In genomic region chr7:76234282-76234584, GRCh38 we compare ENCODE assay signal across 16 cellular contexts. TPM values are rescaled to one million over a fixed set of nuclear protein-coding genes. Genes with fewer than 3 reads are reported as not detected.
DNase-seq lines count a peak whose midpoint lies in the region; ATAC-seq and TF ChIP-seq lines count a peak whose summit lies in the region.
"Had no signal": no experiment of that assay in that cellular context is flagged by ENCODE, and none has a peak within 500 bp of the region (broad histone marks: within the 10 kb centered on the region; RNA-seq: fewer than 3 reads in every experiment).

No MANE protein-coding gene starts in this region.

- H3K4me2 ChIP-seq in GM23338 = peak overlapping the region; percentile 90

- H3K9me2 ChIP-seq in GM23338 (ENCODE audit: insufficient read depth) = no peaks in the 10 kb centered on the region

- H3K79me2 ChIP-seq in GM23338 (replicated peaks; ENCODE audit: insufficient read depth) = no peaks in the 10 kb centered on the region; the same call in 1 of the 2 replicates

- no peak overlapping the region for H2AFZ ChIP-seq in GM23338

- no peak overlapping the region for H3K27ac Mint-ChIP-seq in CD4-positive, CD25-positive, alpha-beta regulatory T cell
- H3K27ac Mint-ChIP-seq in GM23338 = peak overlapping the region; percentile 91
- no peak overlapping the region for H3K27ac Mint-ChIP-seq in mesothelial cell of epicardium

- peaks cover 0 to 2% (median 1%) of the 10 kb centered on the region in 7 donors for H3K9me3 Mint-ChIP-seq in CD4-positive, CD25-positive, alpha-beta regulatory T cell
- no peaks in the 10 kb centered on the region for H3K9me3 Mint-ChIP-seq in GM23338
- H3K9me3 Mint-ChIP-seq in mesothelial cell of epicardium = no peaks in the 10 kb centered on the region

- no peaks in the 10 kb centered on the region for H3K36me3 Mint-ChIP-seq in CD4-positive, CD25-positive, alpha-beta regulatory T cell
- no peaks in the 10 kb centered on the region for H3K36me3 Mint-ChIP-seq in GM23338 (ENCODE audit: low read depth)
- H3K36me3 Mint-ChIP-seq in mesothelial cell of epicardium = no peaks in the 10 kb centered on the region

- peaks cover 31% of the 10 kb centered on the region for H3F3A ChIP-seq in GM23338 (replicated peaks; ENCODE audit: low read depth)

- no peak overlapping the region for H3K4me3 ChIP-seq in CD4-positive, CD25-positive, alpha-beta regulatory T cell (ENCODE audit: low read depth, low read length)
- H3K4me3 ChIP-seq in GM23338 = peak overlapping the region; percentile 71
- H3K4me3 ChIP-seq: upper lobe of right lung had no signal

- no peak for DNase-seq in CD4-positive, CD25-positive, alpha-beta regulatory T cell
- DNase-seq in GM23338 (ENCODE audit: low spot score) (no peak), mesothelial cell of epicardium (ENCODE audit: low spot score in 2 of 2, unreplicated experiment in 2 of 2) (no peak), GOT3 (lab: John Stamatoyannopoulos, UW) (no peak), SKM-1 treated with dmso at 0.1 percent for 144 hours (lab: John Stamatoyannopoulos, UW; ENCODE audit: unreplicated experiment) (no peak), NCI-H748 treated with DMSO at 0.1 percent for 48 hours (lab: John Stamatoyannopoulos, UW) (no peak)
- DNase-seq: DMS79; left ventricle myocardium superior; NCI-H2081 treated with DMSO at 0.1 percent for 48 hours; stimulated activated CD4-positive, alpha-beta T cell treated with anti-CD3 and anti-CD28 coated beads, Interleukin-12 subunit alpha, Interleukin-12 subunit beta, amount 100 ng/mL, for 4 hours; stomach; upper lobe of right lung had no signal

- H3K4me3 Mint-ChIP-seq in CD4-positive, CD25-positive, alpha-beta regulatory T cell = peak overlapping the region in 3 of 4 donors; percentile 37 to 75 (median 58)
- peak overlapping the region; percentile 69 for H3K4me3 Mint-ChIP-seq in GM23338
- H3K4me3 Mint-ChIP-seq in mesothelial cell of epicardium = peak overlapping the region; percentile 46

- ATAC-seq in CD4-positive, CD25-positive, alpha-beta regulatory T cell (ENCODE audit: low read depth in 2 of 2) = no peak
- ATAC-seq in GM23338 (peak; percentile 3; the same call in 2 of the 3 replicates), HG02973 (IDR thresholded peaks at IDR 0.05; ENCODE audit: unreplicated experiment) (no peak)

- no peaks in the 10 kb centered on the region for H4K20me1 ChIP-seq in GM23338 (replicated peaks; ENCODE audit: insufficient read depth)
- H4K20me1 ChIP-seq: BLaER1 treated with 17β-estradiol and CSF1 and Interleukin-3, amounts not matched to agents 10 nM and 100 nM had no signal

- TF ChIP-seq CTCF in GM23338 (conservative IDR thresholded peaks at IDR 0.05; ENCODE audit: low read depth in 2 of 2) (no peak), mesothelial cell of epicardium (IDR thresholded peaks at IDR 0.05; ENCODE audit: unreplicated experiment) (no peak)

- H3K36me3 ChIP-seq in CD4-positive, CD25-positive, alpha-beta regulatory T cell (ENCODE audit: control insufficient read depth, insufficient read depth, low read length) = no peaks in the 10 kb centered on the region
- H3K36me3 ChIP-seq in GM23338 (ENCODE audit: insufficient read depth) = no peaks in the 10 kb centered on the region
- H3K36me3 ChIP-seq: BLaER1 treated with 17β-estradiol and CSF1 and Interleukin-3, amounts not matched to agents 10 nM and 100 nM; SJCRH30; stomach; upper lobe of right lung had no signal

- peaks cover 0 to 8% (median 0%) of the 10 kb centered on the region in 4 donors for H3K4me1 Mint-ChIP-seq in CD4-positive, CD25-positive, alpha-beta regulatory T cell
- H3K4me1 Mint-ChIP-seq in GM23338 = peaks cover 63% of the 10 kb centered on the region
- peaks cover 25% of the 10 kb centered on the region for H3K4me1 Mint-ChIP-seq in mesothelial cell of epicardium

- no peak overlapping the region for H3K27ac ChIP-seq in CD4-positive, CD25-positive, alpha-beta regulatory T cell (ENCODE audit: insufficient read depth, low read length, poor library complexity, severe bottlenecking)
- H3K27ac ChIP-seq in GM23338 (ENCODE audit: low read depth) = peak overlapping the region; percentile 84
- H3K27ac ChIP-seq in angular gyrus (ENCODE audit: low read depth, low read length) = peak overlapping the region; percentile 22
- H3K27ac ChIP-seq: BLaER1 treated with 17β-estradiol and CSF1 and Interleukin-3, amounts not matched to agents 10 nM and 100 nM; SJCRH30; stomach; upper lobe of right lung had no signal

- peaks cover 5% of the 10 kb centered on the region for H3K4me1 ChIP-seq in CD4-positive, CD25-positive, alpha-beta regulatory T cell (ENCODE audit: control insufficient read depth, insufficient read depth, low read length, poor library complexity, severe bottlenecking)
- H3K4me1 ChIP-seq in GM23338 (ENCODE audit: insufficient read depth) = peaks cover 55% of the 10 kb centered on the region
- H3K4me1 ChIP-seq: SJCRH30 had no signal

- no peaks in the 10 kb centered on the region for H3K27me3 ChIP-seq in CD4-positive, CD25-positive, alpha-beta regulatory T cell (ENCODE audit: control insufficient read depth, insufficient read depth, low read length)
- H3K27me3 ChIP-seq in GM23338 (ENCODE audit: insufficient read depth) = no peaks in the 10 kb centered on the region
- H3K27me3 ChIP-seq: SJCRH30 had no signal

- H3K9me3 ChIP-seq in CD4-positive, CD25-positive, alpha-beta regulatory T cell (ENCODE audit: control insufficient read depth in 2 of 2, low read length in 2 of 2) = no peaks in the 10 kb centered on the region
- H3K9me3 ChIP-seq: BLaER1 treated with 17β-estradiol and CSF1 and Interleukin-3, amounts not matched to agents 10 nM and 100 nM; SJCRH30; stomach; upper lobe of right lung had no signal

- H3K27me3 Mint-ChIP-seq in CD4-positive, CD25-positive, alpha-beta regulatory T cell = peaks cover 36% of the 10 kb centered on the region
- H3K27me3 Mint-ChIP-seq in GM23338 (ENCODE audit: insufficient read depth, low read depth, poor library complexity) (peaks cover 35% of the 10 kb centered on the region), mesothelial cell of epicardium (ENCODE audit: low read depth) (peaks cover 51% of the 10 kb centered on the region)

TF ChIP-seq in GM23338, 12 proteins besides CTCF, POLR2A, EP300 and RAD21:
- no peak for TF ChIP-seq POLR2AphosphoS5 (IDR thresholded peaks at IDR 0.05; ENCODE audit: low read depth)
- TF ChIP-seq JUNB (IDR thresholded peaks at IDR 0.05; ENCODE audit: unreplicated experiment) = no peak
- no peak for TF ChIP-seq NANOG (IDR thresholded peaks at IDR 0.05; ENCODE audit: borderline replicate concordance)
- peak; percentile 13; the same call in 1 of the 2 replicates for TF ChIP-seq CREB1 (CRISPR knock-in tag; IDR thresholded peaks at IDR 0.05; ENCODE audit: low read depth)
- TF ChIP-seq ZNF331 (CRISPR knock-in tag; IDR thresholded peaks at IDR 0.05; ENCODE audit: low read depth) = no peak
- TF ChIP-seq EZH2phosphoT487 (IDR thresholded peaks at IDR 0.05; ENCODE audit: unreplicated experiment) = no peak
- TF ChIP-seq ZNF114 (CRISPR knock-in tag; IDR thresholded peaks at IDR 0.05) = no peak
- TF ChIP-seq EZH2 (IDR thresholded peaks at IDR 0.05; ENCODE audit: low read depth, unreplicated experiment) = no peak
- no peak for TF ChIP-seq STAT1 (IDR thresholded peaks at IDR 0.05; ENCODE audit: unreplicated experiment)

RNA-seq across cellular contexts. Expression of gene SRRM3, which starts 32.5 kb away (rescaled TPM):
- total RNA-seq in CD4-positive, CD25-positive, alpha-beta regulatory T cell = not detected
- not detected for polyA plus RNA-seq in CD4-positive, CD25-positive, alpha-beta regulatory T cell
- total RNA-seq in GM23338 (2014; rRNA removed; shearing (Covaris generic)) = 9.2 and 13.8 TPM in 2 replicates
- 8.2 and 8.6 TPM in 2 replicates for polyA plus RNA-seq in GM23338 (2016; fragmentation: Nextera tagmentation; extraction: Ambion mirVana)
- total RNA-seq in mesothelial cell of epicardium = 6.9 to 8.2 TPM (median 7.7 TPM) in 3 replicates
